ENCODE assay signal across 16 cellular contexts in the genomic region with DNA sequence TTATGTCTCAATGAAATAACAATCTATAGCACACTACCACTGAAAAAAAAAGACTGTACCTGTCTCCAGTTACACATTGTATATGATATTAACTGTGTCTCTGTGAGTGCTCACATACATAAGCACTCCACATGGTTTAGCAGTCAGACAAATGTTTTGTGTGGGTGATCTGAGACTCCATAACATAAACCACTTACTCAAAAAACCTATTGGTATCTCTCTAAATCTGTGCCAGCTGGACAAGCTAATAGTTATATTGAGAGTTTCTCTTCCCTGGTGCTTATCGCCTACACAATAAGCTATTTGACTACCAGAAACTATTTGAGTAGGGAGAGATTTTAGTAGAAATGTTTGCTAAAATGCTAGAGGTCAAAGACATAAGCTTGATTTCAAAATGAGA.
DNase-seq lines count a peak whose midpoint lies in the region; ATAC-seq and TF ChIP-seq lines count a peak whose summit lies in the region.
"Had no signal": no experiment of that assay in that cellular context is flagged by ENCODE, and none has a peak within 500 bp of the region (broad histone marks: within the 10 kb centered on the region; RNA-seq: fewer than 3 reads in every experiment).

No MANE protein-coding gene starts in this region.

- no peak for DNase-seq in activated T-cell treated with anti-CD3 and anti-CD28 coated beads, Interleukin-2, amount 50 U/mL, for 48 hours
- DNase-seq in H7 (no peak), esophagus squamous epithelium (lab: John Stamatoyannopoulos, UW) (no peak), left cardiac atrium (no peak)
- DNase-seq: activated naive CD4-positive, alpha-beta T cell treated with anti-CD3 and anti-CD28 coated beads, Interleukin-2, amount 50 U/mL, for 16 hours; AML-193; central memory CD4-positive, alpha-beta T cell; heart right ventricle; left ventricle myocardium inferior; SHP77 treated with DMSO at 0.1 percent for 48 hours; sigmoid colon had no signal

- intact Hi-C loops in esophagus squamous epithelium (cut with DNase I), result no loop called here
- intact Hi-C loops in left cardiac atrium (cut with DNase I), result no loop called here

- H3K9me3 ChIP-seq in esophagus squamous epithelium, result no peaks in the 10 kb centered on the region
- H3K9me3 ChIP-seq: heart right ventricle, left ventricle myocardium inferior had no signal

- ATAC-seq in GM18499 (IDR thresholded peaks at IDR 0.05; ENCODE audit: insufficient read depth, unreplicated experiment) (peak; percentile 59), GM19463 (IDR thresholded peaks at IDR 0.05; ENCODE audit: unreplicated experiment) (peak; percentile 80), HG02763 (IDR thresholded peaks at IDR 0.05; ENCODE audit: unreplicated experiment) (peak; percentile 73), HG03460 (IDR thresholded peaks at IDR 0.05; ENCODE audit: unreplicated experiment) (peak; percentile 80), left cardiac atrium (no peak)
- ATAC-seq: heart right ventricle, K562 had no signal

- H3K27me3 ChIP-seq in H7 (ENCODE audit: control insufficient read depth, insufficient read depth, low read length), result no peaks in the 10 kb centered on the region
- H3K27me3 ChIP-seq in esophagus squamous epithelium, result no peaks in the 10 kb centered on the region
- H3K27me3 ChIP-seq: heart right ventricle, sigmoid colon had no signal

- H3K4me3 ChIP-seq in H7 (ENCODE audit: insufficient read depth, low read depth, low read length), result no peak overlapping the region
- H3K4me3 ChIP-seq in esophagus squamous epithelium, result no peak overlapping the region
- H3K4me3 ChIP-seq: heart right ventricle, K562, left ventricle myocardium inferior, sigmoid colon had no signal

- H3K27ac ChIP-seq in esophagus squamous epithelium, result no peak overlapping the region
- H3K27ac ChIP-seq: heart right ventricle, left ventricle myocardium inferior, sigmoid colon had no signal

- TF ChIP-seq CTCF in esophagus squamous epithelium (IDR thresholded peaks at IDR 0.05), result no peak

- 60 to 78% methylated on average over 1 of the region's 1 CpG for WGBS in esophagus squamous epithelium, 2 donors

- peaks cover 0 to 21% (median 0%) of the 10 kb centered on the region in 3 donors for H3K4me1 ChIP-seq in esophagus squamous epithelium
- H3K4me1 ChIP-seq: left ventricle myocardium inferior, sigmoid colon had no signal

- H3K36me3 ChIP-seq in H7 (replicated peaks; ENCODE audit: control insufficient read depth, insufficient read depth, low read length) (no peaks in the 10 kb centered on the region), esophagus squamous epithelium (no peaks in the 10 kb centered on the region)
- H3K36me3 ChIP-seq: heart right ventricle, left ventricle myocardium inferior, sigmoid colon had no signal

- TF ChIP-seq POLR2A in esophagus squamous epithelium (IDR thresholded peaks at IDR 0.05), result no peak

Comparison
In these comparisons a context has a peak if more than half of its experiments do, and no peak if none do; other contexts are left out.
1. ATAC-seq: peak in GM18499 (single experiment), GM19463 (single experiment), HG02763 (single experiment) and HG03460 (single experiment); none in left cardiac atrium (0 of 2).